Comparison of ENCODE assay signal across 13 cellular contexts in the genomic region with DNA sequence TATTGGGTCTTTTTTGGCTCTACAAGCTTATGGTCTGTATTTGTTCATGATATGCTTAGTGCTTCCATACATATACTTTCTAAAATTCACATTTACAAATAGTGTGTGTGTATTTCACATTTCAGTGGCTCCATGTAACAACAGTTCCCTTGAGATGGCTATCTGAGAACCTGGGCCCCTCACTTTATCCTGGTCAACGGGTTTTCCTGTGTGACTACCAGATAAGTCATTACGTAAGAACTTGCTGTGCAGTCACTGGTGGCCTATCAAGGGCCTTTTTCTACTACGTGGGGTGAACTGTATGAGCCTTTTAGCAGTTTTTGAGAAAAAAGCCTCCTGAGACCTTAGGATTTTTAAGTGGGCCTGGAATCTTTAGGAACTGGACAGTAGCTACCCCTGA. TPM values are rescaled to one million over a fixed set of nuclear protein-coding genes. Genes with fewer than 3 reads are reported as not detected.
A peak's percentile ranks its signal among the peaks of the same experiment; 100 is the strongest.
DNase-seq lines count a peak whose midpoint lies in the region; ATAC-seq and TF ChIP-seq lines count a peak whose summit lies in the region.
"Had no signal": no experiment of that assay in that cellular context is flagged by ENCODE, and none has a peak within 500 bp of the region (broad histone marks: within the 10 kb centered on the region; RNA-seq: fewer than 3 reads in every experiment).

No MANE protein-coding gene starts in this region.

- H3K27ac ChIP-seq in SK-N-SH (ENCODE audit: low read depth in 2 of 2, low read length in 1 of 2) (peak overlapping the region; percentile 5 to 50; a peak in 1 of 4 replicates), RWPE2 (ENCODE audit: poor library complexity, severe bottlenecking) (peak overlapping the region; percentile 48), tibial artery (peak overlapping the region; percentile 19 to 36), OCI-LY7 (ENCODE audit: low read depth, low read length, poor library complexity, severe bottlenecking) (no peak overlapping the region)

- 60% methylated on average over 2 of the region's 3 CpGs for WGBS in SK-N-SH (ENCODE audit: low lambda C conversion rate)

- peaks cover 98% of the 10 kb centered on the region for H3K79me2 ChIP-seq in SK-N-SH (ENCODE audit: insufficient read depth)
- peaks cover 28% of the 10 kb centered on the region; the same call in 1 of the 2 replicates for H3K79me2 ChIP-seq in OCI-LY7 (ENCODE audit: insufficient read depth, low read depth, low read length)

- TF ChIP-seq CTCF in SK-N-SH (IDR thresholded peaks at IDR 0.05) (no peak), RWPE2 (IDR thresholded peaks at IDR 0.05; ENCODE audit: poor library complexity, severe bottlenecking) (no peak), fibroblast of mammary gland (conservative IDR thresholded peaks at IDR 0.05; ENCODE audit: control insufficient read depth, insufficient read depth, low read depth, low read length) (no peak), tibial artery (IDR thresholded peaks at IDR 0.05) (no peak), OCI-LY7 (conservative IDR thresholded peaks at IDR 0.05; ENCODE audit: low read length) (no peak)

- peaks cover 24 to 41% of the 10 kb centered on the region in 2 experiments for H3K4me1 ChIP-seq in SK-N-SH (ENCODE audit: control insufficient read depth in 1 of 2, insufficient read depth in 2 of 2, low read depth in 1 of 2, low read length in 1 of 2)
- H3K4me1 ChIP-seq in RWPE2 (ENCODE audit: insufficient read depth, poor library complexity, severe bottlenecking), result peaks cover 47% of the 10 kb centered on the region
- H3K4me1 ChIP-seq in tibial artery, result peaks cover 0 to 90% (median 38%) of the 10 kb centered on the region in 4 donors
- peaks cover 26% of the 10 kb centered on the region for H3K4me1 ChIP-seq in OCI-LY7 (ENCODE audit: insufficient read depth, low read length, poor library complexity, severe bottlenecking)

- POLR2A ChIA-PET in SK-N-SH (lab: Yijun Ruan, JAX) (no interaction called here), OCI-LY7 (lab: Charles Lee) (no interaction called here)

- BruUV-seq in OCI-LY7 (replicated peaks; lab: Mats Ljungman, UMichigan), result no TSS peak

- H3K9me3 ChIP-seq in SK-N-SH (no peaks in the 10 kb centered on the region), RWPE2 (ENCODE audit: severe bottlenecking) (no peaks in the 10 kb centered on the region), tibial artery (no peaks in the 10 kb centered on the region), OCI-LY7 (ENCODE audit: low read length) (no peaks in the 10 kb centered on the region; the same call in 1 of the 2 replicates)

- H3F3A ChIP-seq in SK-N-SH (replicated peaks; ENCODE audit: insufficient read depth), result no peaks in the 10 kb centered on the region

- TF ChIP-seq RAD21 in SK-N-SH (IDR thresholded peaks at IDR 0.05; ENCODE audit: low read length), result no peak

- H3K27me3 ChIP-seq in SK-N-SH (ENCODE audit: insufficient read depth) (no peaks in the 10 kb centered on the region), RWPE2 (ENCODE audit: insufficient read depth, poor library complexity, severe bottlenecking) (no peaks in the 10 kb centered on the region), tibial artery (no peaks in the 10 kb centered on the region)

- ATAC-seq in SK-N-SH treated with all-trans-retinoic acid at 6 μM for 48 hours (no peak), RWPE2 (ENCODE audit: low read depth) (peak; percentile 63), GM19463 (IDR thresholded peaks at IDR 0.05; ENCODE audit: unreplicated experiment) (no peak)
- ATAC-seq: naive thymus-derived CD8-positive, alpha-beta T cell had no signal

- H3K9ac ChIP-seq in SK-N-SH, result no peak overlapping the region

- TF ChIP-seq EP300 in SK-N-SH (IDR thresholded peaks at IDR 0.05; ENCODE audit: borderline replicate concordance in 1 of 2, low read depth in 1 of 2, low read length in 1 of 2), result no peak

- H4K20me1 ChIP-seq in SK-N-SH (ENCODE audit: insufficient read depth) (no peaks in the 10 kb centered on the region), OCI-LY7 (ENCODE audit: insufficient read depth, low read length) (no peaks in the 10 kb centered on the region)

- H3K36me3 ChIP-seq in SK-N-SH (replicated peaks in 1 of 2; ENCODE audit: control insufficient read depth in 1 of 2, insufficient read depth in 2 of 2, low read length in 1 of 2), result no peaks in the 10 kb centered on the region
- H3K36me3 ChIP-seq in RWPE2 (ENCODE audit: low read depth), result peaks cover 4% of the 10 kb centered on the region; the same call in 1 of the 2 replicates
- no peaks in the 10 kb centered on the region for H3K36me3 ChIP-seq in tibial artery
- H3K36me3 ChIP-seq in OCI-LY7 (ENCODE audit: insufficient read depth, low read length), result peaks cover 22% of the 10 kb centered on the region

- intact Hi-C loops in tibial artery (cut with DNase I; ENCODE audit: low total_unique reads), result no loop called here
- intact Hi-C loops in OCI-LY7 (cut with micrococcal nuclease; ENCODE audit: unreplicated experiment), result no loop called here

- CTCF ChIA-PET in SK-N-SH (lab: Yijun Ruan, JAX) (interaction anchor here (1.1 to 2.0 kb wide), 2 partner anchors 18 to 392 kb away, joined by 4 to 6 read pairs; no protein-coding TSS in a partner anchor), OCI-LY7 (lab: Charles Lee; ENCODE audit: unreplicated experiment) (interaction anchor here (0.5 kb wide), 1 partner anchor 188 kb away, joined by 5 read pairs; no protein-coding TSS in a partner anchor)

- H3K4me3 ChIP-seq in SK-N-SH (ENCODE audit: low read depth in 2 of 2, low read length in 1 of 2) (no peak overlapping the region), RWPE2 (ENCODE audit: severe bottlenecking) (no peak overlapping the region), fibroblast of mammary gland (ENCODE audit: control insufficient read depth, low read depth, low read length) (no peak overlapping the region), tibial artery (no peak overlapping the region), OCI-LY7 (ENCODE audit: low read depth, low read length, poor library complexity, severe bottlenecking) (no peak overlapping the region)
- H3K4me3 ChIP-seq: skin epidermis had no signal

- H3K9me2 ChIP-seq in SK-N-SH (no peaks in the 10 kb centered on the region), OCI-LY7 (ENCODE audit: insufficient read depth, low read length) (no peaks in the 10 kb centered on the region)

- H2AFZ ChIP-seq in SK-N-SH (ENCODE audit: low read depth), result no peak overlapping the region
- no peak overlapping the region for H2AFZ ChIP-seq in OCI-LY7 (ENCODE audit: low read length)

- DNase-seq in SK-N-SH (no peak), RWPE2 (ENCODE audit: low spot score) (no peak), fibroblast of mammary gland (ENCODE audit: low read depth) (peak; percentile 54), tibial artery (no peak), OCI-LY7 (ENCODE audit: low spot score) (no peak), retina (no peak)
- DNase-seq: activated CD4-positive, alpha-beta T cell treated with anti-CD3 and anti-CD28 coated beads, Interleukin-2, amount 10 ng/mL, durations not matched to agents 7 days and 5 days; kidney; naive thymus-derived CD8-positive, alpha-beta T cell; NCI-H446 treated with DMSO at 0.1 percent for 48 hours had no signal

- H3K4me2 ChIP-seq in SK-N-SH, result no peak overlapping the region
- H3K4me2 ChIP-seq in OCI-LY7 (ENCODE audit: low read length), result no peak overlapping the region

TF ChIP-seq in SK-N-SH, 30 proteins besides CTCF, POLR2A, EP300 and RAD21:
- TF ChIP-seq, protein P1, sequence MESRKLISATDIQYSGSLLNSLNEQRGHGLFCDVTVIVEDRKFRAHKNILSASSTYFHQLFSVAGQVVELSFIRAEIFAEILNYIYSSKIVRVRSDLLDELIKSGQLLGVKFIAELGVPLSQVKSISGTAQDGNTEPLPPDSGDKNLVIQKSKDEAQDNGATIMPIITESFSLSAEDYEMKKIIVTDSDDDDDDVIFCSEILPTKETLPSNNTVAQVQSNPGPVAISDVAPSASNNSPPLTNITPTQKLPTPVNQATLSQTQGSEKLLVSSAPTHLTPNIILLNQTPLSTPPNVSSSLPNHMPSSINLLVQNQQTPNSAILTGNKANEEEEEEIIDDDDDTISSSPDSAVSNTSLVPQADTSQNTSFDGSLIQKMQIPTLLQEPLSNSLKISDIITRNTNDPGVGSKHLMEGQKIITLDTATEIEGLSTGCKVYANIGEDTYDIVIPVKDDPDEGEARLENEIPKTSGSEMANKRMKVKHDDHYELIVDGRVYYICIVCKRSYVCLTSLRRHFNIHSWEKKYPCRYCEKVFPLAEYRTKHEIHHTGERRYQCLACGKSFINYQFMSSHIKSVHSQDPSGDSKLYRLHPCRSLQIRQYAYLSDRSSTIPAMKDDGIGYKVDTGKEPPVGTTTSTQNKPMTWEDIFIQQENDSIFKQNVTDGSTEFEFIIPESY (IDR thresholded peaks at IDR 0.05; ENCODE audit: borderline replicate concordance, low read depth), result no peak
- TF ChIP-seq GABPA (IDR thresholded peaks at IDR 0.05; ENCODE audit: low read depth) (no peak), RCOR1 (IDR thresholded peaks at IDR 0.05; ENCODE audit: low read length) (no peak)

TF ChIP-seq in SK-N-SH treated with all-trans-retinoic acid at 6 μM for 48 hours, 23 proteins besides CTCF, POLR2A, EP300 and RAD21 (continues in another document):
- TF ChIP-seq ZNF565 (CRISPR knock-in tag; conservative IDR thresholded peaks at IDR 0.05; ENCODE audit: low read depth) (no peak), ZC3H10 (CRISPR knock-in tag; IDR thresholded peaks at IDR 0.05) (no peak)

RNA-seq across cellular contexts. Expression of gene SIPA1L1, which starts 41.1 kb away (rescaled TPM):
- polyA plus RNA-seq in SK-N-SH (2012; rRNA removed), result 19.2 and 20.2 TPM in 2 replicates
- 10.7 and 14.2 TPM in 2 replicates for polyA plus RNA-seq in SK-N-SH (2012; cell fraction: cytosol; rRNA removed)
- 52.5 and 76.4 TPM in 2 replicates for polyA plus RNA-seq in SK-N-SH (2012; cell fraction: nucleus; rRNA removed)
- 15.6 and 21.8 TPM in 2 replicates for total RNA-seq in OCI-LY7 (2014; rRNA removed; shearing (Covaris generic))
- 63.7 and 64.6 TPM in 2 replicates for total RNA-seq in OCI-LY7 (2022)
